ENCODE assay signal across 9 cellular contexts in genomic region chr2:159617651-159618050, GRCh38. TPM values are rescaled to one million over a fixed set of nuclear protein-coding genes. Genes with fewer than 3 reads are reported as not detected.
DNase-seq lines count a peak whose midpoint lies in the region; ATAC-seq, FAIRE-seq and TF ChIP-seq lines count a peak whose summit lies in the region.
"Had no signal": no experiment of that assay in that cellular context is flagged by ENCODE, and none has a peak within 500 bp of the region (broad histone marks: within the 10 kb centered on the region; RNA-seq: fewer than 3 reads in every experiment).

No MANE protein-coding gene starts in this region.

- H3K9me3 ChIP-seq in breast epithelium: no peaks in the 10 kb centered on the region

- no peak for ATAC-seq in HG02870 (IDR thresholded peaks at IDR 0.05; ENCODE audit: unreplicated experiment)
- no peak for ATAC-seq in activated CD4-positive, CD25-positive, alpha-beta regulatory T cell treated with anti-CD3 and anti-CD28 coated beads, Interleukin-2, amount 50 U/mL, for 24 hours

- H3K4me1 ChIP-seq in breast epithelium: no peaks in the 10 kb centered on the region

- no peak for TF ChIP-seq POLR2A in breast epithelium (IDR thresholded peaks at IDR 0.05)

- intact Hi-C loops in breast epithelium (cut with DNase I; ENCODE audit: low total_unique reads): no loop called here

- TF ChIP-seq CTCF in D721Med (IDR thresholded peaks at IDR 0.05; ENCODE audit: insufficient read depth, missing control alignments) (no peak), breast epithelium (IDR thresholded peaks at IDR 0.05) (no peak)

- H3K4me3 ChIP-seq in breast epithelium: peak overlapping the region in 2 of 3 donors; percentile 75 to 82

- H3K27me3 ChIP-seq in breast epithelium: no peaks in the 10 kb centered on the region

- H3K36me3 ChIP-seq in breast epithelium: no peaks in the 10 kb centered on the region

- no peak overlapping the region for H3K27ac ChIP-seq in breast epithelium

- no peak for DNase-seq in D721Med (ENCODE audit: insufficient read length, low spot score)
- DNase-seq in NCI-H2081 (lab: John Stamatoyannopoulos, UW): peak; percentile 56 to 86
- DNase-seq in breast epithelium (ENCODE audit: low spot score in 2 of 2): no peak
- DNase-seq in myocyte (ENCODE audit: low read depth): peak; percentile 38
- DNase-seq in NCI-H187 (lab: John Stamatoyannopoulos, UW): no peak
- no peak for DNase-seq in NAMALWA (ENCODE audit: low spot score)
- DNase-seq: activated naive CD4-positive, alpha-beta T cell had no signal

- FAIRE-seq in D721Med (lab: Jason Lieb, UNC): peak; percentile 87

RNA-seq across cellular contexts. Expression of gene BAZ2B, which starts 1.3 kb away (rescaled TPM):
- 100 to 1,000 TPM in 2 of 3 donors, 10 to 100 TPM in 1; 86.1 to 250 (median 143) TPM for total RNA-seq in breast epithelium
- 66.8 and 67.7 TPM in 2 replicates for total RNA-seq in myocyte
- polyA plus RNA-seq in myocyte (2012): 16.0 TPM

Comparison
In these comparisons a context has a peak if more than half of its experiments do, and no peak if none do; other contexts are left out.
1. DNase-seq: peak in NCI-H2081 (2 of 2) and myocyte (single experiment); none in D721Med (single experiment), breast epithelium (0 of 2), NCI-H187 (0 of 2) and NAMALWA (single experiment).